Comparison of ENCODE assay signal across 15 cellular contexts in the genomic region with DNA sequence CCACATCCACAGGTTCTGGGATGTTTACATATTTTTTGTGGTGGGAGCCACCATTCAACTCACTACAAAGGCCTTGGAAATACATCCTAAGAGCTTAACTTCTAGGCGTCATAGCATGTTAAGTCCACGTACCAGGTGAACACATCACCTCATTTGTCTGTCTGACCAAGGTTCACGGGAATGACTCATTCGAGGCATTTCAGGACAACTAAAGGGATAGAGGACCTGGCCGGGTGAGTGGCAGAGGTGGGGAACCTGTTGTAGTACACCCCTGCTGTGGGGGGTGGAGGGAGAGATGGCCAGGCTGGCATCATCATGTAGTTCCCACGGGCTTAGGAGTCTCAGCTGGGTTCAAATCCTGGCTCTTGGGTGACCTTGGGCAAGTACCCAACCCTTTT. TPM values are rescaled to one million over a fixed set of nuclear protein-coding genes. Genes with fewer than 3 reads are reported as not detected.
DNase-seq lines count a peak whose midpoint lies in the region; ATAC-seq and TF ChIP-seq lines count a peak whose summit lies in the region.
"Had no signal": no experiment of that assay in that cellular context is flagged by ENCODE, and none has a peak within 500 bp of the region (broad histone marks: within the 10 kb centered on the region; RNA-seq: fewer than 3 reads in every experiment).

No MANE protein-coding gene starts in this region.

- H3K4me1 ChIP-seq in mammary epithelial cell (ENCODE audit: insufficient read depth, low read length) (peaks cover 28% of the 10 kb centered on the region), lower lobe of right lung (peaks cover 42% of the 10 kb centered on the region)

- H3K4me3 Mint-ChIP-seq in type B pancreatic cell: no peak overlapping the region
- H3K4me3 Mint-ChIP-seq: activated naive CD4-positive, alpha-beta T cell treated with anti-CD3 and anti-CD28 coated beads, Interleukin-2, amount 10 ng/mL, durations not matched to agents 7 days and 5 days; central memory CD8-positive, alpha-beta T cell; naive B cell had no signal

- no peak for DNase-seq in activated naive CD4-positive, alpha-beta T cell treated with anti-CD3 and anti-CD28 coated beads, Interleukin-2, amount 50 U/mL, for 72 hours (ENCODE audit: low spot score in 2 of 2)
- DNase-seq in activated naive CD4-positive, alpha-beta T cell (lab: John Stamatoyannopoulos, UW): no peak
- DNase-seq in mammary epithelial cell (peak; percentile 35), lower lobe of right lung (peak; percentile 12), type B pancreatic cell (ENCODE audit: extremely low spot score, unreplicated experiment) (no peak), SKM-1 (lab: John Stamatoyannopoulos, UW; ENCODE audit: unreplicated experiment) (no peak), NCI-H748 (lab: John Stamatoyannopoulos, UW; ENCODE audit: unreplicated experiment) (no peak)
- DNase-seq: activated naive CD4-positive, alpha-beta T cell treated with anti-CD3 and anti-CD28 coated beads, Interleukin-2, amount 10 ng/mL, durations not matched to agents 7 days and 5 days; CD4-positive, alpha-beta memory T cell; glutamatergic neuron; naive B cell; NCI-H1417; stimulated activated CD4-positive, alpha-beta T cell treated with anti-CD3 and anti-CD28 coated beads, Interleukin-4, amount 100 ng/mL, for 4 hours had no signal

- ATAC-seq in activated naive CD4-positive, alpha-beta T cell treated with anti-CD3 and anti-CD28 coated beads, Interleukin-2, amount 50 U/mL, for 72 hours: no peak
- no peak for ATAC-seq in lower lobe of right lung
- no peak for ATAC-seq in HG03571 (IDR thresholded peaks at IDR 0.05; ENCODE audit: unreplicated experiment)

- no TSS peak for BruUV-seq in mammary epithelial cell (replicated peaks; lab: Mats Ljungman, UMichigan)

- CTCF ChIA-PET in mammary epithelial cell (lab: Charles Lee; ENCODE audit: low non-redundant PET): no interaction called here

- H3K4me2 ChIP-seq in mammary epithelial cell (ENCODE audit: insufficient read depth, low read depth, low read length): no peak overlapping the region

- H3K27ac Mint-ChIP-seq in activated naive CD4-positive, alpha-beta T cell treated with anti-CD3 and anti-CD28 coated beads, Interleukin-2, amount 50 U/mL, for 72 hours: peak overlapping the region; percentile 23 to 47
- H3K27ac Mint-ChIP-seq in type B pancreatic cell: peak overlapping the region; percentile 87
- H3K27ac Mint-ChIP-seq: activated naive CD4-positive, alpha-beta T cell treated with anti-CD3 and anti-CD28 coated beads, Interleukin-2, amount 10 ng/mL, durations not matched to agents 7 days and 5 days had no signal

- peaks cover 67% of the 10 kb centered on the region for H3K79me2 ChIP-seq in mammary epithelial cell (ENCODE audit: insufficient read depth, low read length)

- no peak overlapping the region for H3K9ac ChIP-seq in mammary epithelial cell (ENCODE audit: insufficient read depth, low read length)

- H3K36me3 ChIP-seq in mammary epithelial cell (ENCODE audit: insufficient read depth, low read length) (no peaks in the 10 kb centered on the region), lower lobe of right lung (no peaks in the 10 kb centered on the region)

- no peaks in the 10 kb centered on the region for H4K20me1 ChIP-seq in mammary epithelial cell (ENCODE audit: insufficient read depth, low read length)

- H3K27ac ChIP-seq in mammary epithelial cell (ENCODE audit: insufficient read depth, low read depth, low read length) (no peak overlapping the region), lower lobe of right lung (no peak overlapping the region)

- WGBS in mammary epithelial cell (ENCODE audit: low coverage, missing lambda C conversion rate): 80% methylated on average over 6 of the region's 6 CpGs

- no peaks in the 10 kb centered on the region for H3K27me3 Mint-ChIP-seq in type B pancreatic cell
- H3K27me3 Mint-ChIP-seq: activated naive CD4-positive, alpha-beta T cell treated with anti-CD3 and anti-CD28 coated beads, Interleukin-2, amount 10 ng/mL, durations not matched to agents 7 days and 5 days; CD4-positive, alpha-beta memory T cell; central memory CD8-positive, alpha-beta T cell; naive B cell had no signal

- no peak for TF ChIP-seq CTCF in mammary epithelial cell (conservative IDR thresholded peaks at IDR 0.05 in 1 of 2, IDR thresholded peaks at IDR 0.05 in 1 of 2; ENCODE audit: extremely low read depth in 1 of 2, insufficient read depth in 1 of 2, low read depth in 1 of 2, low read length in 2 of 2)
- TF ChIP-seq CTCF in lower lobe of right lung (IDR thresholded peaks at IDR 0.05): no peak
- TF ChIP-seq CTCF in type B pancreatic cell (conservative IDR thresholded peaks at IDR 0.05): no peak

- no peaks in the 10 kb centered on the region for H3K36me3 Mint-ChIP-seq in activated naive CD4-positive, alpha-beta T cell treated with anti-CD3 and anti-CD28 coated beads, Interleukin-2, amount 50 U/mL, for 72 hours
- peaks cover 6% of the 10 kb centered on the region for H3K36me3 Mint-ChIP-seq in type B pancreatic cell
- H3K36me3 Mint-ChIP-seq: activated naive CD4-positive, alpha-beta T cell treated with anti-CD3 and anti-CD28 coated beads, Interleukin-2, amount 10 ng/mL, durations not matched to agents 7 days and 5 days had no signal

- H3K9me3 ChIP-seq in mammary epithelial cell (replicated peaks; ENCODE audit: insufficient read depth, low read length): no peaks in the 10 kb centered on the region
- no peaks in the 10 kb centered on the region for H3K9me3 ChIP-seq in lower lobe of right lung

- peaks cover 25% of the 10 kb centered on the region for H3K4me1 Mint-ChIP-seq in type B pancreatic cell (ENCODE audit: unreplicated experiment)

- no peaks in the 10 kb centered on the region for H3K9me3 Mint-ChIP-seq in activated naive CD4-positive, alpha-beta T cell treated with anti-CD3 and anti-CD28 coated beads, Interleukin-2, amount 50 U/mL, for 72 hours
- no peaks in the 10 kb centered on the region for H3K9me3 Mint-ChIP-seq in type B pancreatic cell
- H3K9me3 Mint-ChIP-seq: activated naive CD4-positive, alpha-beta T cell treated with anti-CD3 and anti-CD28 coated beads, Interleukin-2, amount 10 ng/mL, durations not matched to agents 7 days and 5 days; CD4-positive, alpha-beta memory T cell; central memory CD8-positive, alpha-beta T cell; naive B cell had no signal

- H3K27me3 ChIP-seq in mammary epithelial cell (ENCODE audit: insufficient read depth, low read length) (no peaks in the 10 kb centered on the region), lower lobe of right lung (ENCODE audit: low read depth) (no peaks in the 10 kb centered on the region)

- H3K4me3 ChIP-seq in mammary epithelial cell (replicated peaks in 1 of 3; ENCODE audit: insufficient read depth in 1 of 3, low read depth in 2 of 3, low read length in 3 of 3) (no peak overlapping the region), lower lobe of right lung (no peak overlapping the region)

- intact Hi-C loops in mammary epithelial cell (cut with micrococcal nuclease) (no loop called here), lower lobe of right lung (cut with DNase I) (no loop called here)

- dilution Hi-C loops in mammary epithelial cell (cut with HindIII; ENCODE audit: low sequenced_read_pairs): loop anchor here (5.0 to 10.0 kb wide), 3 partner anchors 48 to 386 kb away; a partner anchor contains a TSS

- no peak overlapping the region for H2AFZ ChIP-seq in mammary epithelial cell (ENCODE audit: low read depth, low read length)

- in situ Hi-C loops in mammary epithelial cell (cut with MboI; ENCODE audit: low sequenced_read_pairs in 2 of 2): no loop called here

RNA-seq across cellular contexts. Expression of a gene that starts 51.5 kb away (rescaled TPM):
- 10 to 100 TPM; 13.3 to 26.3 TPM for total RNA-seq in activated naive CD4-positive, alpha-beta T cell treated with anti-CD3 and anti-CD28 coated beads, Interleukin-2, amount 50 U/mL, for 72 hours
- total RNA-seq in mammary epithelial cell (10 to 100 TPM; 10.2 to 11.7 TPM), lower lobe of right lung (18.3 TPM), type B pancreatic cell (ENCODE audit: low replicate concordance) (22.9 and 23.5 TPM in 2 replicates)
- polyA plus RNA-seq in mammary epithelial cell: 0.63 TPM
- polyA minus RNA-seq in mammary epithelial cell: 13.6 TPM

RNA-seq across cellular contexts. Expression of a gene that starts 52.8 kb away (rescaled TPM):
- total RNA-seq in activated naive CD4-positive, alpha-beta T cell treated with anti-CD3 and anti-CD28 coated beads, Interleukin-2, amount 50 U/mL, for 72 hours: 1 to 10 TPM; 1.1 to 2.0 TPM
- total RNA-seq in mammary epithelial cell: 100 to 1,000 TPM; 111 to 178 TPM
- 43.8 TPM for polyA plus RNA-seq in mammary epithelial cell
- 178 TPM for polyA minus RNA-seq in mammary epithelial cell
- total RNA-seq in lower lobe of right lung: 148 TPM
- 10.3 and 21.0 TPM in 2 replicates for total RNA-seq in type B pancreatic cell (ENCODE audit: low replicate concordance)
- total RNA-seq: CD4-positive, alpha-beta memory T cell had no signal
- polyA plus RNA-seq: CD4-positive, alpha-beta memory T cell had no signal

Comparison
In these comparisons a context has a peak if more than half of its experiments do, and no peak if none do; other contexts are left out.
1. DNase-seq: peak in mammary epithelial cell (single experiment) and lower lobe of right lung (single experiment); none in activated naive CD4-positive, alpha-beta T cell treated with anti-CD3 and anti-CD28 coated beads, Interleukin-2, amount 50 U/mL, for 72 hours (0 of 2), activated naive CD4-positive, alpha-beta T cell (0 of 4), type B pancreatic cell (single experiment), SKM-1 (single experiment) and NCI-H748 (single experiment).